ENCODE assay signal across 8 cellular contexts in the genomic region with DNA sequence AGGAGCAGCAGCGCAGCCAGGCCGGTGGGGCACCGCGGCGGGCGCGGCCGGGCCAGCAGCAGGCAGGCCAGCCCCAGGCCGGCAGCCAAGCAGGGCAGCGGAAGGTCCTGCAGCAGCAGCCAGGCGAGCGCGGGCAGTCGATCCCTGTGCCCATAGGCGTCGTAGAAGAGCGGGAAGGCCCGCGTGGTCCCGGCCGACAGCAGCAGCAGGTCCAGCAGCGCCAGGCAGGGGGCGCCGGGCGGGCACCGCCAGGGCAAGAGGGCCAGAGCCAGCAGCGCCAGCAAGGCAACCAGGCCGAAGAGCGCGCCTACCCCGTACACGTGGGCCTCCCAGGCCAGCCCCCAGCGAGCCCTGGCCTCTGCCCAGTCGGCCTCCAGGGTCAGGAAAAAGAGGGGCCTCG. TPM values are rescaled to one million over a fixed set of nuclear protein-coding genes. Genes with fewer than 3 reads are reported as not detected.
A peak's percentile ranks its signal among the peaks of the same experiment; 100 is the strongest.
DNase-seq lines count a peak whose midpoint lies in the region; ATAC-seq and TF ChIP-seq lines count a peak whose summit lies in the region.

No MANE protein-coding gene starts in this region.

- H3K9me3 ChIP-seq in lung (ENCODE audit: control insufficient read depth in 2 of 2, insufficient read depth in 1 of 2, low read length in 1 of 2) (no peaks in the 10 kb centered on the region), tibial nerve (no peaks in the 10 kb centered on the region), Caco-2 (no peaks in the 10 kb centered on the region)

- peaks cover 0 to 31% (median 2%) of the 10 kb centered on the region in 45 donors for H3K27me3 ChIP-seq in dorsolateral prefrontal cortex
- peaks cover 4% of the 10 kb centered on the region for H3K27me3 ChIP-seq in lung (ENCODE audit: control insufficient read depth, insufficient read depth)
- H3K27me3 ChIP-seq in tibial nerve, result peaks cover 0 to 46% of the 10 kb centered on the region in 2 donors
- no peaks in the 10 kb centered on the region; the same call in 1 of the 2 replicates for H3K27me3 ChIP-seq in Caco-2 (replicated peaks; ENCODE audit: control insufficient read depth, insufficient read depth, low read length)

- peaks cover 6% of the 10 kb centered on the region for H3K27me3 Mint-ChIP-seq in Caco-2 (ENCODE audit: insufficient read depth, unreplicated experiment)
- peaks cover 4% of the 10 kb centered on the region for H3K27me3 Mint-ChIP-seq in mesothelial cell of epicardium (ENCODE audit: low read depth)

- POLR2A ChIA-PET in Caco-2 (lab: Charles Lee), result no interaction called here

- TF ChIP-seq CTCF in dorsolateral prefrontal cortex (IDR thresholded peaks at IDR 0.05 in 54 of 56, conservative IDR thresholded peaks at IDR 0.05 in 2 of 56; ENCODE audit: low read depth in 1 of 56, partially characterized antibody in 56 of 56), result peak in 51 of 56 donors; percentile 14 to 64 (median 45)
- peak; percentile 33 for TF ChIP-seq CTCF in lung (IDR thresholded peaks at IDR 0.05; ENCODE audit: control extremely low read depth, extremely low read depth)
- peak; percentile 22 to 58 (median 46) for TF ChIP-seq CTCF in tibial nerve (IDR thresholded peaks at IDR 0.05)
- no peak for TF ChIP-seq CTCF in Caco-2 (IDR thresholded peaks at IDR 0.05; ENCODE audit: insufficient read depth in 1 of 2, low read depth in 1 of 2, low read length in 1 of 2, severe bottlenecking in 1 of 2, unreplicated experiment in 1 of 2)
- TF ChIP-seq CTCF in mesothelial cell of epicardium (IDR thresholded peaks at IDR 0.05; ENCODE audit: unreplicated experiment), result no peak

- H3K4me3 Mint-ChIP-seq in Caco-2 (ENCODE audit: unreplicated experiment), result no peak overlapping the region
- H3K4me3 Mint-ChIP-seq in mesothelial cell of epicardium, result no peak overlapping the region

- peak overlapping the region in 21 of 59 donors; percentile 7 to 55 (median 36) for H3K4me3 ChIP-seq in dorsolateral prefrontal cortex
- H3K4me3 ChIP-seq in lung, result no peak overlapping the region
- peak overlapping the region in 1 of 4 donors; percentile 46 for H3K4me3 ChIP-seq in tibial nerve
- no peak overlapping the region for H3K4me3 ChIP-seq in Caco-2 (ENCODE audit: low read depth, low read length)

- CTCF ChIA-PET in Caco-2 (lab: Charles Lee), result no interaction called here

- intact Hi-C loops in dorsolateral prefrontal cortex (cut with DNase I), result loop anchor here in 1 of 2 donors (2.0 kb wide), 1 partner anchor 35 kb away; no protein-coding TSS in a partner anchor
- intact Hi-C loops in Caco-2 (cut with micrococcal nuclease; ENCODE audit: unreplicated experiment), result no loop called here

- no peak overlapping the region for H3K27ac Mint-ChIP-seq in Caco-2 (ENCODE audit: unreplicated experiment)
- H3K27ac Mint-ChIP-seq in mesothelial cell of epicardium, result no peak overlapping the region

- peaks cover 4% of the 10 kb centered on the region for H3K36me3 Mint-ChIP-seq in Caco-2 (ENCODE audit: insufficient read depth, unreplicated experiment)
- H3K36me3 Mint-ChIP-seq in mesothelial cell of epicardium, result no peaks in the 10 kb centered on the region

- ATAC-seq in lung (ENCODE audit: insufficient read depth, low FRiP score), result no peak
- no peak for ATAC-seq in HG03432 (IDR thresholded peaks at IDR 0.05; ENCODE audit: unreplicated experiment)

- TF ChIP-seq POLR2A in tibial nerve (IDR thresholded peaks at IDR 0.05), result no peak

- H3K4me1 ChIP-seq in lung (ENCODE audit: control insufficient read depth in 2 of 2, insufficient read depth in 2 of 2, low read length in 2 of 2), result peaks cover 5 to 9% of the 10 kb centered on the region in 2 donors
- H3K4me1 ChIP-seq in tibial nerve, result peaks cover 0 to 18% (median 8%) of the 10 kb centered on the region in 4 donors
- H3K4me1 ChIP-seq in Caco-2, result 0 out of 2 replicates have a peak, but pooled peaks cover 2% of the 10 kb centered on the region

- H3K27ac ChIP-seq in dorsolateral prefrontal cortex (no peak overlapping the region), lung (ENCODE audit: low read depth in 1 of 2, low read length in 1 of 2) (no peak overlapping the region), tibial nerve (no peak overlapping the region)

- H3K4me1 Mint-ChIP-seq in Caco-2 (ENCODE audit: low read depth, unreplicated experiment) (no peaks in the 10 kb centered on the region), mesothelial cell of epicardium (peaks cover 12% of the 10 kb centered on the region)

- no peak for TF ChIP-seq EP300 in tibial nerve (IDR thresholded peaks at IDR 0.05)

- H3K36me3 ChIP-seq in lung (ENCODE audit: control insufficient read depth in 2 of 2, insufficient read depth in 2 of 2, low read length in 2 of 2) (no peaks in the 10 kb centered on the region), tibial nerve (no peaks in the 10 kb centered on the region), Caco-2 (ENCODE audit: control insufficient read depth, insufficient read depth, low read length) (no peaks in the 10 kb centered on the region)

- H3K9me3 Mint-ChIP-seq in Caco-2 (ENCODE audit: unreplicated experiment), result no peaks in the 10 kb centered on the region
- H3K9me3 Mint-ChIP-seq in mesothelial cell of epicardium, result no peaks in the 10 kb centered on the region

- 9 to 16% methylated on average over 26 to 35 of the region's 35 CpGs for WGBS in lung, 2 donors
- 9 to 21% methylated on average over 3 to 31 of the region's 35 CpGs for WGBS in tibial nerve, 2 donors

- DNase-seq in Ammon's horn (ENCODE audit: low spot score), result peak; percentile 44
- DNase-seq in NCI-H146 (lab: John Stamatoyannopoulos, UW), result peak; percentile 81
- DNase-seq in dorsolateral prefrontal cortex, result peak in 4 of 10 donors; percentile 47 to 64 (median 52)
- peak; percentile 42 for DNase-seq in lung (ENCODE audit: low spot score)
- no peak for DNase-seq in tibial nerve (ENCODE audit: low spot score in 2 of 2)
- no peak for DNase-seq in Caco-2
- DNase-seq in mesothelial cell of epicardium (ENCODE audit: low spot score in 2 of 2, unreplicated experiment in 2 of 2), result no peak

- no TSS peak for BruUV-seq in Caco-2 (replicated peaks; lab: Mats Ljungman, UMichigan)

RNA-seq across cellular contexts. Expression of a gene that starts 8.4 kb away (rescaled TPM):
- total RNA-seq in dorsolateral prefrontal cortex (10 to 100 TPM; 37.9 to 78.1 (median 52.7) TPM), lung (10 to 100 TPM; 32.6 to 44.7 TPM), tibial nerve (10 to 100 TPM; 25.1 to 89.4 (median 51.0) TPM), Caco-2 (2022) (68.0 and 71.4 TPM in 2 replicates), mesothelial cell of epicardium (76.8 to 80.6 TPM (median 78.5 TPM) in 3 replicates)
- 10 to 100 TPM; 18.8 to 21.8 TPM for polyA plus RNA-seq in lung

RNA-seq across cellular contexts. Expression of a gene that starts 9.4 kb away (rescaled TPM):
- 1 to 10 TPM; 1.5 to 7.6 (median 4.2) TPM for total RNA-seq in dorsolateral prefrontal cortex
- 1 to 10 TPM in 1 of 2 donors, under 1 TPM in 1; 0.82 to 1.3 TPM for total RNA-seq in lung
- under 1 TPM; 0.12 to 0.35 TPM for polyA plus RNA-seq in lung
- total RNA-seq in tibial nerve, result 1 to 10 TPM in 2 of 4 donors, under 1 TPM in 2; 0.78 to 6.6 (median 2.6) TPM
- 0.37 and 0.43 TPM in 2 replicates for total RNA-seq in Caco-2 (2022)
- total RNA-seq in mesothelial cell of epicardium, result 7.9 to 9.5 TPM (median 9.1 TPM) in 3 replicates

RNA-seq across cellular contexts. Expression of a gene that starts 57.6 kb away (rescaled TPM):
- total RNA-seq in dorsolateral prefrontal cortex (10 to 100 TPM; 18.1 to 58.7 (median 39.5) TPM), lung (10 to 100 TPM; 25.9 to 86.6 TPM), tibial nerve (100 to 1,000 TPM in 1 of 4 donors, 10 to 100 TPM in 3; 50.2 to 102 (median 74.0) TPM), Caco-2 (2022) (39.9 and 43.5 TPM in 2 replicates), mesothelial cell of epicardium (39.3 to 41.9 TPM (median 41.7 TPM) in 3 replicates)
- 100 to 1,000 TPM in 1 of 2 donors, 10 to 100 TPM in 1; 37.1 to 136 TPM for polyA plus RNA-seq in lung

Comparison
In these comparisons a context has a peak if more than half of its experiments do, and no peak if none do; other contexts are left out.
1. DNase-seq: peak in Ammon's horn (single experiment), NCI-H146 (single experiment) and lung (single experiment); none in tibial nerve (0 of 2), Caco-2 (0 of 2) and mesothelial cell of epicardium (0 of 2).
2. CTCF ChIP-seq: peak in dorsolateral prefrontal cortex (51 of 56), lung (single experiment) and tibial nerve (5 of 5); none in Caco-2 (0 of 2) and mesothelial cell of epicardium (single experiment).